28 cellular contexts compared by ENCODE assay signal in genomic region chr2:6475155-6475940, GRCh38.
DNase-seq lines count a peak whose midpoint lies in the region; ATAC-seq and TF ChIP-seq lines count a peak whose summit lies in the region.
"Had no signal": no experiment of that assay in that cellular context is flagged by ENCODE, and none has a peak within 500 bp of the region (broad histone marks: within the 10 kb centered on the region; RNA-seq: fewer than 3 reads in every experiment).

No MANE protein-coding gene starts in this region.

- H3K23ac ChIP-seq in neuronal stem cell (ENCODE audit: low read depth, low read length, poor library complexity) = no peak overlapping the region

- POLR2A ChIA-PET in WTC11 (lab: Charles Lee) = no interaction called here

- H3K9ac ChIP-seq in neuronal stem cell (ENCODE audit: low read depth, low read length, poor library complexity) = no peak overlapping the region
- H3K9ac ChIP-seq: parathyroid adenoma had no signal

- no CpG with 5 or more reads among the region's 4 CpGs for WGBS in neuronal stem cell (ENCODE audit: extremely low coverage in 2 of 2, insufficient read length in 2 of 2, insufficient replicate concordance in 1 of 2), 2 donors
- WGBS in body of pancreas, 2 donors = 70 to 74% methylated on average over 4 of the region's 4 CpGs

- peaks cover 3 to 8% of the 10 kb centered on the region in 2 donors for H3K9me3 ChIP-seq in neuronal stem cell (replicated peaks in 1 of 2; ENCODE audit: control insufficient read depth in 2 of 2, insufficient read depth in 1 of 2, low read depth in 1 of 2, low read length in 2 of 2)
- H3K9me3 ChIP-seq in body of pancreas = no peaks in the 10 kb centered on the region
- H3K9me3 ChIP-seq: MG63, testis had no signal

- H3K4me3 ChIP-seq in neuronal stem cell (ENCODE audit: low read length in 2 of 2) (no peak overlapping the region), body of pancreas (no peak overlapping the region)
- H3K4me3 ChIP-seq: esophagus squamous epithelium, MG63, testis had no signal

- H3K36me3 ChIP-seq in neuronal stem cell (replicated peaks in 1 of 2; ENCODE audit: control insufficient read depth in 2 of 2, insufficient read depth in 2 of 2, low read length in 2 of 2) = no peaks in the 10 kb centered on the region
- H3K36me3 ChIP-seq in body of pancreas (replicated peaks in 1 of 2; ENCODE audit: insufficient read depth in 1 of 2, low read depth in 2 of 2) = no peaks in the 10 kb centered on the region
- H3K36me3 ChIP-seq: esophagus squamous epithelium, MG63 had no signal

- no peak overlapping the region for H2BK15ac ChIP-seq in neuronal stem cell (ENCODE audit: low read length)

- H3K4me3 Mint-ChIP-seq in WTC11 = no peak overlapping the region
- H3K4me3 Mint-ChIP-seq: CD8-positive, alpha-beta T cell; IgD-negative memory B cell; naive thymus-derived CD8-positive, alpha-beta T cell; stimulated activated effector memory CD8-positive, alpha-beta T cell treated with anti-CD3 and anti-CD28 coated beads, Interleukin-12 subunit alpha, Interleukin-12 subunit beta, amount 100 ng/mL, for 72 hours had no signal

- no peak for DNase-seq in neuronal stem cell (ENCODE audit: low spot score)
- DNase-seq in body of pancreas = no peak
- no peak for DNase-seq in WTC11 (ENCODE audit: low spot score)
- DNase-seq: activated CD4-positive, alpha-beta T cell treated with anti-CD3 and anti-CD28 coated beads, Interleukin-2, amount 50 U/mL, for 4 hours; activated naive CD4-positive, alpha-beta T cell treated with Interleukin-2 at 50 U/mL for 16 hours; CD8-positive, alpha-beta T cell; cerebellar nuclear complex; DMS53; effector CD8-positive, alpha-beta T cell; esophagus squamous epithelium; left cardiac atrium; MG63; naive thymus-derived CD8-positive, alpha-beta T cell; NCI-H1694 treated with DMSO at 0.1 percent for 48 hours; NCI-H2227 treated with DMSO at 0.1 percent for 48 hours; NCI-H82; PC-3; SHP77 treated with DMSO at 0.1 percent for 48 hours; T-helper 1 cell; testis had no signal

- no peak for TF ChIP-seq POLR2A in body of pancreas (IDR thresholded peaks at IDR 0.05)

- no peak overlapping the region for H3K14ac ChIP-seq in neuronal stem cell (ENCODE audit: low read length)

- H2AFZ ChIP-seq in neuronal stem cell (ENCODE audit: low read length) = peak overlapping the region; percentile 12
- H2AFZ ChIP-seq: parathyroid adenoma had no signal

- no peak overlapping the region for H2BK120ac ChIP-seq in neuronal stem cell (ENCODE audit: low read depth, low read length)

- intact Hi-C loops in body of pancreas (cut with DNase I) = no loop called here

- H3K27me3 ChIP-seq in neuronal stem cell (ENCODE audit: control insufficient read depth in 3 of 3, insufficient read depth in 3 of 3, low read depth in 1 of 3, low read length in 3 of 3) (no peaks in the 10 kb centered on the region), body of pancreas (no peaks in the 10 kb centered on the region)
- H3K27me3 ChIP-seq: esophagus squamous epithelium, MG63, testis had no signal

- H3K4me1 Mint-ChIP-seq in WTC11 = no peaks in the 10 kb centered on the region
- H3K4me1 Mint-ChIP-seq: IgD-negative memory B cell; naive thymus-derived CD8-positive, alpha-beta T cell; stimulated activated effector memory CD8-positive, alpha-beta T cell treated with anti-CD3 and anti-CD28 coated beads, Interleukin-12 subunit alpha, Interleukin-12 subunit beta, amount 100 ng/mL, for 72 hours had no signal

- peaks cover 77% of the 10 kb centered on the region for H3K9me3 Mint-ChIP-seq in WTC11

- H3K18ac ChIP-seq in neuronal stem cell (ENCODE audit: low read length) = no peak overlapping the region

- peaks cover 8% of the 10 kb centered on the region for H3K27me3 Mint-ChIP-seq in WTC11 (ENCODE audit: low read depth)

- peak; percentile 46 for ATAC-seq in GM18867 (IDR thresholded peaks at IDR 0.05; ENCODE audit: unreplicated experiment)
- ATAC-seq in GM21717 (IDR thresholded peaks at IDR 0.05; ENCODE audit: unreplicated experiment) = peak; percentile 71
- ATAC-seq in HG03103 (IDR thresholded peaks at IDR 0.05; ENCODE audit: low read depth, unreplicated experiment) = peak; percentile 45
- ATAC-seq in body of pancreas = no peak
- ATAC-seq in WTC11 = no peak
- no peak for ATAC-seq in HG02981 (IDR thresholded peaks at IDR 0.05; ENCODE audit: unreplicated experiment)
- ATAC-seq: CD8-positive, alpha-beta T cell; left cardiac atrium; naive thymus-derived CD8-positive, alpha-beta T cell; PC-3; sciatic nerve had no signal

- no peak for TF ChIP-seq CTCF in body of pancreas (IDR thresholded peaks at IDR 0.05)
- TF ChIP-seq CTCF in WTC11 (IDR thresholded peaks at IDR 0.05) = no peak

- no peaks in the 10 kb centered on the region for H3K79me1 ChIP-seq in neuronal stem cell (ENCODE audit: low read depth, low read length)

- H2BK12ac ChIP-seq in neuronal stem cell (ENCODE audit: low read length) = no peak overlapping the region

- no peak overlapping the region for H3K4me2 ChIP-seq in neuronal stem cell (ENCODE audit: insufficient read depth, low read length, poor library complexity, severe bottlenecking)

- H3K27ac ChIP-seq in neuronal stem cell (replicated peaks; ENCODE audit: low read length) (no peak overlapping the region), body of pancreas (no peak overlapping the region)
- H3K27ac ChIP-seq: esophagus squamous epithelium, parathyroid adenoma, testis had no signal

- H2AK5ac ChIP-seq in neuronal stem cell (ENCODE audit: low read depth, low read length) = no peak overlapping the region

- no peak overlapping the region for H3K27ac Mint-ChIP-seq in WTC11
- H3K27ac Mint-ChIP-seq: CD8-positive, alpha-beta T cell; IgD-negative memory B cell; naive thymus-derived CD8-positive, alpha-beta T cell; stimulated activated effector memory CD8-positive, alpha-beta T cell treated with anti-CD3 and anti-CD28 coated beads, Interleukin-12 subunit alpha, Interleukin-12 subunit beta, amount 100 ng/mL, for 72 hours had no signal

- H4K8ac ChIP-seq in neuronal stem cell (ENCODE audit: low read depth, low read length) = no peak overlapping the region

- H3K36me3 Mint-ChIP-seq in WTC11 = peaks cover 73% of the 10 kb centered on the region
- H3K36me3 Mint-ChIP-seq: CD8-positive, alpha-beta T cell; IgD-negative memory B cell; naive thymus-derived CD8-positive, alpha-beta T cell; stimulated activated effector memory CD8-positive, alpha-beta T cell treated with anti-CD3 and anti-CD28 coated beads, Interleukin-12 subunit alpha, Interleukin-12 subunit beta, amount 100 ng/mL, for 72 hours had no signal

- CTCF ChIA-PET in WTC11 (lab: Charles Lee) = no interaction called here

- H3K4ac ChIP-seq in neuronal stem cell (ENCODE audit: low read length) = no peak overlapping the region

- H3K4me1 ChIP-seq in neuronal stem cell (ENCODE audit: control insufficient read depth in 2 of 2, insufficient read depth in 1 of 2, low read depth in 1 of 2, low read length in 2 of 2) (peaks cover 2 to 7% of the 10 kb centered on the region in 2 donors), body of pancreas (no peaks in the 10 kb centered on the region)
- H3K4me1 ChIP-seq: esophagus squamous epithelium, parathyroid adenoma, testis had no signal

- H4K91ac ChIP-seq in neuronal stem cell (ENCODE audit: low read depth, low read length, poor library complexity) = no peak overlapping the region

- H2BK5ac ChIP-seq in neuronal stem cell (ENCODE audit: low read length) = no peak overlapping the region

TF ChIP-seq in WTC11, 78 proteins besides CTCF, POLR2A, EP300 and RAD21 (continues in another document):
- TF ChIP-seq JAZF1 (CRISPR knock-in tag; IDR thresholded peaks at IDR 0.05) (no peak), NFE2L1 (CRISPR knock-in tag; IDR thresholded peaks at IDR 0.05) (no peak), FOXP1 (CRISPR knock-in tag; IDR thresholded peaks at IDR 0.05; ENCODE audit: borderline replicate concordance) (no peak), ZNF232 (CRISPR knock-in tag; IDR thresholded peaks at IDR 0.05) (no peak), JUN (CRISPR knock-in tag; IDR thresholded peaks at IDR 0.05) (no peak), KAT7 (CRISPR knock-in tag; IDR thresholded peaks at IDR 0.05; ENCODE audit: borderline replicate concordance) (no peak)
- TF ChIP-seq, protein P1, sequence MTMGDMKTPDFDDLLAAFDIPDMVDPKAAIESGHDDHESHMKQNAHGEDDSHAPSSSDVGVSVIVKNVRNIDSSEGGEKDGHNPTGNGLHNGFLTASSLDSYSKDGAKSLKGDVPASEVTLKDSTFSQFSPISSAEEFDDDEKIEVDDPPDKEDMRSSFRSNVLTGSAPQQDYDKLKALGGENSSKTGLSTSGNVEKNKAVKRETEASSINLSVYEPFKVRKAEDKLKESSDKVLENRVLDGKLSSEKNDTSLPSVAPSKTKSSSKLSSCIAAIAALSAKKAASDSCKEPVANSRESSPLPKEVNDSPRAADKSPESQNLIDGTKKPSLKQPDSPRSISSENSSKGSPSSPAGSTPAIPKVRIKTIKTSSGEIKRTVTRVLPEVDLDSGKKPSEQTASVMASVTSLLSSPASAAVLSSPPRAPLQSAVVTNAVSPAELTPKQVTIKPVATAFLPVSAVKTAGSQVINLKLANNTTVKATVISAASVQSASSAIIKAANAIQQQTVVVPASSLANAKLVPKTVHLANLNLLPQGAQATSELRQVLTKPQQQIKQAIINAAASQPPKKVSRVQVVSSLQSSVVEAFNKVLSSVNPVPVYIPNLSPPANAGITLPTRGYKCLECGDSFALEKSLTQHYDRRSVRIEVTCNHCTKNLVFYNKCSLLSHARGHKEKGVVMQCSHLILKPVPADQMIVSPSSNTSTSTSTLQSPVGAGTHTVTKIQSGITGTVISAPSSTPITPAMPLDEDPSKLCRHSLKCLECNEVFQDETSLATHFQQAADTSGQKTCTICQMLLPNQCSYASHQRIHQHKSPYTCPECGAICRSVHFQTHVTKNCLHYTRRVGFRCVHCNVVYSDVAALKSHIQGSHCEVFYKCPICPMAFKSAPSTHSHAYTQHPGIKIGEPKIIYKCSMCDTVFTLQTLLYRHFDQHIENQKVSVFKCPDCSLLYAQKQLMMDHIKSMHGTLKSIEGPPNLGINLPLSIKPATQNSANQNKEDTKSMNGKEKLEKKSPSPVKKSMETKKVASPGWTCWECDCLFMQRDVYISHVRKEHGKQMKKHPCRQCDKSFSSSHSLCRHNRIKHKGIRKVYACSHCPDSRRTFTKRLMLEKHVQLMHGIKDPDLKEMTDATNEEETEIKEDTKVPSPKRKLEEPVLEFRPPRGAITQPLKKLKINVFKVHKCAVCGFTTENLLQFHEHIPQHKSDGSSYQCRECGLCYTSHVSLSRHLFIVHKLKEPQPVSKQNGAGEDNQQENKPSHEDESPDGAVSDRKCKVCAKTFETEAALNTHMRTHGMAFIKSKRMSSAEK (CRISPR knock-in tag; IDR thresholded peaks at IDR 0.05; ENCODE audit: borderline replicate concordance) = no peak

Comparison
In these comparisons a context has a peak if more than half of its experiments do, and no peak if none do; other contexts are left out.
1. ATAC-seq: peak in GM18867 (single experiment), GM21717 (single experiment) and HG03103 (single experiment); none in body of pancreas (single experiment), WTC11 (single experiment) and HG02981 (single experiment).